9 cellular contexts compared by ENCODE assay signal in the genomic region with DNA sequence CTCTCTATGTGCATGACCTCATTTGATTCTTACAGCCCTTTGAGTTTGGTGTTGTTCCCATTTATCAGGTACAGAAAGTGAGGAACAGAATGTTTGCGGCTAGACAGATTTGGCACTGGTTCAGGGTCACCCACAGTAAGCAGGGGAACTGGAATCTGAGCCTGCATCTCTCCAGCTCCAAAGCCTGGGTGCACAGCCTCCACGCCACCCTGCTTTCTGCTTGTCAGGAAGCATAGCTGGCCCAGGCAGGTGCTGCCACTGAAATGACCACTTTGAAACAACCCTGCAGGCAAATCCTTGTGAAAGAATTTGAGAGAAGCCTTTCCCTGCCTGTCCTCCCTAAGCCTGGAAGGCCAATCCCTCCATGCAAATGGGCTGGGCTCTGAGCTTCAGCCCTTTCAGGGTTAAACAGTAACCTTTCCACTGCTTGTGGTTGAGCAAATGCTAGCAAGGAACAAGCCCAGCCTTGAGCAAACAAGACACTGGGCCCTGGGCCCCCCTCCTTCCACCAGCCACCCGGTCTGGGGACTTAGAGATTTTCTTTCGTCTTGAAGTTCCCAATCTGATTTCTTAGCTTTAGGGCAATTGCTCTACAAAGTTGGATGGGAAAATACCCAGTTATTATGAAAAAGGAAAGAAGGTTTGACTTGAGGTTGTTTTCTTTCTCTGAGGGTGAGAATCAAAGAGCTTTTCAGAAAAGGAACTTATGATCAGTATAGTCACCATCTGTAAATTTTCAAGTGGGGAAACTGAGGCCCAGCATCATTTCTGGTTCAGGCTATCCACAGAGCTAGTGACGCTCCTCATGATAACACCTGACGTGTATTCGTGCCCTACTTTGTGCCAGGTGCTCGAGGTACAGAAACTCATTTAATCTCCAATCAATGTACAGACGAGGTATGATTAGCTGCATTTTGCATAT. TPM values are rescaled to one million over a fixed set of nuclear protein-coding genes. Genes with fewer than 3 reads are reported as not detected.
A peak's percentile ranks its signal among the peaks of the same experiment; 100 is the strongest.
DNase-seq lines count a peak whose midpoint lies in the region; ATAC-seq, FAIRE-seq and TF ChIP-seq lines count a peak whose summit lies in the region.
"Had no signal": no experiment of that assay in that cellular context is flagged by ENCODE, and none has a peak within 500 bp of the region (broad histone marks: within the 10 kb centered on the region; RNA-seq: fewer than 3 reads in every experiment).

No MANE protein-coding gene starts in this region.

- TF ChIP-seq POLR2A in spleen (IDR thresholded peaks at IDR 0.05) = no peak

- intact Hi-C loops in spleen (cut with DNase I; ENCODE audit: low total_unique reads) = no loop called here

- H3K27me3 ChIP-seq in small intestine (ENCODE audit: control insufficient read depth in 2 of 2, insufficient read depth in 2 of 2, low read length in 2 of 2) (no peaks in the 10 kb centered on the region), spleen (replicated peaks in 1 of 7) (peaks cover 0 to 4% (median 0%) of the 10 kb centered on the region in 7 donors)
- H3K27me3 ChIP-seq: heart left ventricle had no signal

- H3K36me3 ChIP-seq in small intestine (ENCODE audit: control insufficient read depth in 2 of 2, insufficient read depth in 2 of 2, low read length in 2 of 2) (no peaks in the 10 kb centered on the region), spleen (no peaks in the 10 kb centered on the region)
- H3K36me3 ChIP-seq: heart left ventricle had no signal

- no peak overlapping the region for H3K4me3 ChIP-seq in epithelial cell of esophagus (ENCODE audit: low read length)
- no peak overlapping the region for H3K4me3 ChIP-seq in small intestine (ENCODE audit: low read depth in 1 of 2, low read length in 2 of 2)
- H3K4me3 ChIP-seq in spleen = no peak overlapping the region
- H3K4me3 ChIP-seq: heart left ventricle had no signal

- DNase-seq in HK-2 (ENCODE audit: unreplicated experiment) (peak; percentile 64), epithelial cell of esophagus (ENCODE audit: low read depth) (peak; percentile 73), small intestine (peak; percentile 98), spleen (no peak), NCI-H345 (lab: John Stamatoyannopoulos, UW) (no peak)
- DNase-seq in activated CD4-positive, CD25-positive, alpha-beta regulatory T cell (lab: John Stamatoyannopoulos, UW) = no peak
- DNase-seq: heart left ventricle had no signal

- peak; percentile 55 for ATAC-seq in GM21367 (IDR thresholded peaks at IDR 0.05; ENCODE audit: unreplicated experiment)
- no peak for ATAC-seq in GM21390 (IDR thresholded peaks at IDR 0.05; ENCODE audit: unreplicated experiment)

- 9 to 61% (median 30%) methylated on average over 9 of the region's 9 CpGs for WGBS in small intestine, 3 donors
- 77 to 84% (median 78%) methylated on average over 9 of the region's 9 CpGs for WGBS in spleen, 5 donors

- peaks cover 3 to 21% of the 10 kb centered on the region in 2 donors for H3K4me1 ChIP-seq in small intestine (ENCODE audit: control insufficient read depth in 2 of 2, insufficient read depth in 1 of 2, low read depth in 1 of 2, low read length in 1 of 2)
- H3K4me1 ChIP-seq in spleen = no peaks in the 10 kb centered on the region

- TF ChIP-seq CTCF in epithelial cell of esophagus (IDR thresholded peaks at IDR 0.05; ENCODE audit: insufficient read depth, low read depth, low read length, missing control alignments) = no peak
- TF ChIP-seq CTCF in spleen (IDR thresholded peaks at IDR 0.05 in 8 of 11, conservative IDR thresholded peaks at IDR 0.05 in 3 of 11) = no peak

- H3K9me3 ChIP-seq in small intestine (ENCODE audit: control insufficient read depth, low read depth) (no peaks in the 10 kb centered on the region), spleen (no peaks in the 10 kb centered on the region)
- H3K9me3 ChIP-seq: heart left ventricle had no signal

- H3K27ac ChIP-seq in small intestine (ENCODE audit: low read depth in 1 of 2, low read length in 1 of 2) (peak overlapping the region; percentile 86 to 89), spleen (no peak overlapping the region)
- H3K27ac ChIP-seq: heart left ventricle had no signal

- no peak for FAIRE-seq in small intestine (lab: Jason Lieb, UNC)

RNA-seq across cellular contexts. Expression of a gene that starts 19.4 kb away (rescaled TPM):
- polyA plus RNA-seq in small intestine (10 to 100 TPM in 2 of 3 donors, 1 to 10 TPM in 1; 7.3 to 54.1 (median 39.4) TPM), spleen (under 1 TPM; 0.02 to 0.33 (median 0.29) TPM)
- total RNA-seq in spleen = 1 to 10 TPM in 1 of 7 donors, under 1 TPM in 4, not detected in 2; 0.37 to 1.8 (median 0.46) TPM

Comparison
In these comparisons a context has a peak if more than half of its experiments do, and no peak if none do; other contexts are left out.
1. DNase-seq: peak in HK-2 (single experiment), epithelial cell of esophagus (single experiment) and small intestine (single experiment); none in spleen (single experiment), NCI-H345 (single experiment) and activated CD4-positive, CD25-positive, alpha-beta regulatory T cell (0 of 4).
2. H3K27ac ChIP-seq: peak in small intestine (2 of 2); none in spleen (0 of 8).
3. RNA of a gene that starts 19.4 kb away (polyA plus RNA-seq): 7.3 to 54.1 TPM in small intestine; 0.02 to 0.33 TPM in spleen; every median in the first group is over 4 times any median in the second.